Comparison of ENCODE assay signal across 17 cellular contexts in genomic region chr15:43439268-43439667, GRCh38. TPM values are rescaled to one million over a fixed set of nuclear protein-coding genes. Genes with fewer than 3 reads are reported as not detected.
DNase-seq lines count a peak whose midpoint lies in the region; ATAC-seq, FAIRE-seq and TF ChIP-seq lines count a peak whose summit lies in the region.
"Had no signal": no experiment of that assay in that cellular context is flagged by ENCODE, and none has a peak within 500 bp of the region (broad histone marks: within the 10 kb centered on the region; RNA-seq: fewer than 3 reads in every experiment).

No MANE protein-coding gene starts in this region.

- no peaks in the 10 kb centered on the region for H3K27me3 ChIP-seq in H9 (ENCODE audit: insufficient read depth, low read length)
- H3K27me3 ChIP-seq in mesendoderm (ENCODE audit: insufficient read depth, low read length, poor library complexity), result no peaks in the 10 kb centered on the region
- H3K27me3 ChIP-seq in CD4-positive, alpha-beta memory T cell (ENCODE audit: insufficient read depth, low read length), result no peaks in the 10 kb centered on the region

- DNase-seq in A549 (ENCODE audit: low read depth in 1 of 2, low spot score in 1 of 2) (no peak), H9 (peak; percentile 33), mesendoderm (peak; percentile 27), hippocampal formation (lab: John Stamatoyannopoulos, UW) (no peak)
- no peak for DNase-seq in CD4-positive, alpha-beta memory T cell
- DNase-seq: Caco-2; CD8-positive, alpha-beta memory T cell; HCEC 1CT; HFFc6 had no signal

- no peaks in the 10 kb centered on the region for H3K23me2 ChIP-seq in H9 (ENCODE audit: insufficient read length, low read depth, low read length, poor library complexity, severe bottlenecking)

- no peak overlapping the region for H3K4me3 Mint-ChIP-seq in H9
- no peak overlapping the region for H3K4me3 Mint-ChIP-seq in activated T-helper 17 cell treated with anti-CD3 and anti-CD28 coated beads, Interleukin-2, amount 50 U/mL, for 72 hours
- no peak overlapping the region for H3K4me3 Mint-ChIP-seq in CD4-positive, alpha-beta memory T cell
- H3K4me3 Mint-ChIP-seq: B cell; CD14-positive monocyte; CD8-positive, alpha-beta memory T cell; HFFc6 had no signal

- CTCF ChIA-PET in A549 (lab: Yijun Ruan, JAX), result interaction anchor here (0.9 kb wide), 1 partner anchor 83 kb away, joined by 3 read pairs; no protein-coding TSS in a partner anchor
- CTCF ChIA-PET in CD4-positive, alpha-beta memory T cell (lab: Charles Lee; ENCODE audit: partially characterized antibody), result interaction anchor here (4.2 kb wide), 1 partner anchor 74 kb away, joined by 58 read pairs; no protein-coding TSS in a partner anchor

- no peak for TF ChIP-seq RAD21 in A549 (conservative IDR thresholded peaks at IDR 0.05 in 1 of 2, IDR thresholded peaks at IDR 0.05 in 1 of 2)

- 49% methylated on average over 2 of the region's 3 CpGs for WGBS in A549 (ENCODE audit: missing lambda C conversion rate)
- no CpG with 5 or more reads among the region's 3 CpGs for WGBS in H9 (ENCODE audit: extremely low coverage, insufficient read length, low lambda C conversion rate)
- WGBS in mesendoderm (ENCODE audit: extremely low coverage, insufficient coverage, low lambda C conversion rate), result no CpG with 5 or more reads among the region's 3 CpGs

- H2BK20ac ChIP-seq in H9 (ENCODE audit: low read depth, low read length, poor library complexity, severe bottlenecking), result no peak overlapping the region

- H3K14ac ChIP-seq in H9 (ENCODE audit: insufficient read depth, low read length), result no peak overlapping the region

- H2BK5ac ChIP-seq in H9 (ENCODE audit: insufficient read length, low read length) (no peak overlapping the region), mesendoderm (ENCODE audit: low read length) (no peak overlapping the region)

- no peak overlapping the region for H2BK12ac ChIP-seq in H9 (ENCODE audit: insufficient read length, low read depth, low read length)

- H4K20me1 ChIP-seq in H9 (ENCODE audit: control insufficient read depth, insufficient read depth, insufficient read length), result no peaks in the 10 kb centered on the region

- H3K4ac ChIP-seq in H9 (ENCODE audit: low read depth, low read length), result no peak overlapping the region
- no peak overlapping the region for H3K4ac ChIP-seq in mesendoderm (ENCODE audit: low read depth, low read length)

- H3K79me2 ChIP-seq in H9 (ENCODE audit: insufficient read depth, low read length) (no peaks in the 10 kb centered on the region), mesendoderm (ENCODE audit: control insufficient read depth, insufficient read depth, low read length) (no peaks in the 10 kb centered on the region)

- H3K56ac ChIP-seq in H9 (ENCODE audit: insufficient read length, low read depth, low read length), result no peak overlapping the region
- H3K56ac ChIP-seq in mesendoderm (ENCODE audit: low read length), result no peak overlapping the region

- H2BK120ac ChIP-seq in H9 (ENCODE audit: low read depth, low read length, poor library complexity, severe bottlenecking) (no peak overlapping the region), mesendoderm (ENCODE audit: low read depth, low read length) (no peak overlapping the region)

- H3K9ac ChIP-seq in H9 (ENCODE audit: extremely low read depth, insufficient read length, low read length), result no peak overlapping the region
- H3K9ac ChIP-seq in mesendoderm (ENCODE audit: low read length), result no peak overlapping the region

- no peak for TF ChIP-seq POLR2A in A549 (IDR thresholded peaks at IDR 0.05; ENCODE audit: low read length)

- FAIRE-seq in A549 (lab: Jason Lieb, UNC), result no peak
- FAIRE-seq: GM12878, GM18507, H1, HTR-8/SVneo had no signal

- H3K27ac ChIP-seq in A549, result peak overlapping the region; percentile 19 to 92; a peak in 2 of 6 replicates
- no peak overlapping the region for H3K27ac ChIP-seq in H9 (ENCODE audit: insufficient read length, low read depth, low read length)
- H3K27ac ChIP-seq in mesendoderm (ENCODE audit: low read depth, low read length), result no peak overlapping the region
- H3K27ac ChIP-seq in CD4-positive, alpha-beta memory T cell (ENCODE audit: low read depth, low read length), result no peak overlapping the region

- H3K27ac Mint-ChIP-seq in H9, result peak overlapping the region in 1 of 3 experiments; percentile 14; a peak in 2 of 7 replicates
- peak overlapping the region; percentile 10 for H3K27ac Mint-ChIP-seq in activated T-helper 17 cell treated with anti-CD3 and anti-CD28 coated beads, Interleukin-2, amount 50 U/mL, for 72 hours
- H3K27ac Mint-ChIP-seq in CD4-positive, alpha-beta memory T cell, result no peak overlapping the region
- H3K27ac Mint-ChIP-seq: B cell had no signal

- H2AFZ ChIP-seq in H9 (ENCODE audit: low read length), result no peak overlapping the region

- no peaks in the 10 kb centered on the region for H3K9me3 Mint-ChIP-seq in H9
- no peaks in the 10 kb centered on the region for H3K9me3 Mint-ChIP-seq in activated T-helper 17 cell treated with anti-CD3 and anti-CD28 coated beads, Interleukin-2, amount 50 U/mL, for 72 hours
- no peaks in the 10 kb centered on the region for H3K9me3 Mint-ChIP-seq in CD4-positive, alpha-beta memory T cell
- H3K9me3 Mint-ChIP-seq: CD14-positive monocyte; CD8-positive, alpha-beta memory T cell; HFFc6 had no signal

- H3K23ac ChIP-seq in H9 (ENCODE audit: insufficient read length, low read depth, low read length), result no peak overlapping the region
- no peak overlapping the region for H3K23ac ChIP-seq in mesendoderm (ENCODE audit: low read length)

- H3K79me1 ChIP-seq in H9 (ENCODE audit: insufficient read depth, low read depth, low read length, poor library complexity, severe bottlenecking) (no peaks in the 10 kb centered on the region), mesendoderm (ENCODE audit: low read length) (no peaks in the 10 kb centered on the region)

- ATAC-seq in A549 (no peak), GM19452 (IDR thresholded peaks at IDR 0.05; ENCODE audit: unreplicated experiment) (no peak)
- ATAC-seq in activated T-helper 17 cell treated with anti-CD3 and anti-CD28 coated beads, Interleukin-2, amount 50 U/mL, for 72 hours (replicated peaks), result no peak
- ATAC-seq: GM12878 had no signal

- H3K4me3 ChIP-seq in A549 (no peak overlapping the region), mesendoderm (ENCODE audit: low read length) (no peak overlapping the region)
- no peak overlapping the region for H3K4me3 ChIP-seq in CD4-positive, alpha-beta memory T cell (ENCODE audit: low read length in 2 of 2)
- H3K4me3 ChIP-seq: GM12878 had no signal

- no peak overlapping the region for H4K8ac ChIP-seq in H9 (replicated peaks; ENCODE audit: insufficient read length, low read depth, low read length)
- no peak overlapping the region for H4K8ac ChIP-seq in mesendoderm (ENCODE audit: low read depth, low read length)

- no peak for TF ChIP-seq EP300 in A549 (IDR thresholded peaks at IDR 0.05)

- peaks cover 25 to 73% (median 54%) of the 10 kb centered on the region in 3 experiments; a peak in 6 of 7 replicates for H3K36me3 Mint-ChIP-seq in H9 (ENCODE audit: insufficient read depth in 1 of 3, low read depth in 3 of 3)
- H3K36me3 Mint-ChIP-seq in activated T-helper 17 cell treated with anti-CD3 and anti-CD28 coated beads, Interleukin-2, amount 50 U/mL, for 72 hours (ENCODE audit: low read depth), result peaks cover 53% of the 10 kb centered on the region
- peaks cover 7 to 41% of the 10 kb centered on the region in 2 donors for H3K36me3 Mint-ChIP-seq in CD4-positive, alpha-beta memory T cell

- H3K36me3 ChIP-seq in mesendoderm (ENCODE audit: control insufficient read depth, insufficient read depth, low read length), result peaks cover 4% of the 10 kb centered on the region
- peaks cover 3% of the 10 kb centered on the region for H3K36me3 ChIP-seq in CD4-positive, alpha-beta memory T cell (ENCODE audit: insufficient read depth, low read length)

- POLR2A ChIA-PET in A549 (lab: Yijun Ruan, JAX), result no interaction called here
- POLR2A ChIA-PET in CD4-positive, alpha-beta memory T cell (lab: Charles Lee; ENCODE audit: partially characterized antibody), result no interaction called here

- H3K9me3 ChIP-seq in A549 (no peaks in the 10 kb centered on the region), H9 (ENCODE audit: control insufficient read depth, low read depth, low read length) (no peaks in the 10 kb centered on the region)
- no peaks in the 10 kb centered on the region for H3K9me3 ChIP-seq in CD4-positive, alpha-beta memory T cell (ENCODE audit: control insufficient read depth in 1 of 2, low read length in 2 of 2)
- H3K9me3 ChIP-seq: Caco-2 had no signal

- no peak overlapping the region for H3K4me2 ChIP-seq in A549
- H3K4me2 ChIP-seq in H9 (ENCODE audit: insufficient read depth, insufficient read length, low read length), result no peak overlapping the region
- no peak overlapping the region for H3K4me2 ChIP-seq in mesendoderm (ENCODE audit: low read length)

- H3K4me1 ChIP-seq in A549, result peaks cover 22% of the 10 kb centered on the region
- H3K4me1 ChIP-seq in H9 (ENCODE audit: insufficient read depth, low read length), result no peaks in the 10 kb centered on the region
- no peaks in the 10 kb centered on the region for H3K4me1 ChIP-seq in mesendoderm (ENCODE audit: control insufficient read depth, low read depth, low read length)
- H3K4me1 ChIP-seq in CD4-positive, alpha-beta memory T cell (ENCODE audit: insufficient read depth, low read length), result no peaks in the 10 kb centered on the region
- H3K4me1 ChIP-seq: Caco-2 had no signal

- H4K5ac ChIP-seq in H9 (ENCODE audit: insufficient read length, low read depth, low read length) (no peak overlapping the region), mesendoderm (ENCODE audit: low read length) (no peak overlapping the region)

- H3T11ph ChIP-seq in H9 (ENCODE audit: low read length), result no peak overlapping the region

- H2AK5ac ChIP-seq in H9 (ENCODE audit: insufficient read length, low read length) (no peak overlapping the region), mesendoderm (ENCODE audit: low read length) (no peak overlapping the region)

- no peak overlapping the region for H2BK15ac ChIP-seq in H9 (ENCODE audit: low read depth, low read length)
- H2BK15ac ChIP-seq in mesendoderm (replicated peaks; ENCODE audit: low read depth), result no peak overlapping the region

- H3K27me3 Mint-ChIP-seq in H9 (ENCODE audit: low read depth), result no peaks in the 10 kb centered on the region
- no peaks in the 10 kb centered on the region for H3K27me3 Mint-ChIP-seq in activated T-helper 17 cell treated with anti-CD3 and anti-CD28 coated beads, Interleukin-2, amount 50 U/mL, for 72 hours
- no peaks in the 10 kb centered on the region for H3K27me3 Mint-ChIP-seq in CD4-positive, alpha-beta memory T cell
- H3K27me3 Mint-ChIP-seq: B cell; CD8-positive, alpha-beta memory T cell had no signal

- H3K4me1 Mint-ChIP-seq in H9, result peaks cover 7 to 10% of the 10 kb centered on the region in 2 experiments
- peaks cover 6% of the 10 kb centered on the region for H3K4me1 Mint-ChIP-seq in activated T-helper 17 cell treated with anti-CD3 and anti-CD28 coated beads, Interleukin-2, amount 50 U/mL, for 72 hours
- H3K4me1 Mint-ChIP-seq in CD4-positive, alpha-beta memory T cell, result peaks cover 3 to 6% (median 5%) of the 10 kb centered on the region in 4 donors
- H3K4me1 Mint-ChIP-seq: B cell had no signal

- H3K18ac ChIP-seq in H9 (ENCODE audit: insufficient read length, low read depth, low read length), result no peak overlapping the region
- H3K18ac ChIP-seq in mesendoderm (ENCODE audit: low read length), result no peak overlapping the region

- TF ChIP-seq CTCF in A549 (IDR thresholded peaks at IDR 0.05), result no peak
- peak; percentile 40; the same call in 2 of the 3 replicates for TF ChIP-seq CTCF in H9 (conservative IDR thresholded peaks at IDR 0.05)

- intact Hi-C loops in CD4-positive, alpha-beta memory T cell (cut with micrococcal nuclease), result no loop called here

- no peak overlapping the region for H4K91ac ChIP-seq in H9 (ENCODE audit: insufficient read length, low read depth, low read length)

RNA-seq across cellular contexts. Expression of gene TP53BP1, which starts 53.7 kb away (rescaled TPM):
- polyA plus RNA-seq in A549 (2011; rRNA removed), result 49.8 and 56.4 TPM in 2 replicates
- polyA plus RNA-seq in A549 (2012; cell fraction: cytosol; rRNA removed), result 15.0 and 15.7 TPM in 2 replicates
- polyA plus RNA-seq in A549 (2012; cell fraction: nucleus; rRNA removed), result 23.5 and 30.8 TPM in 2 replicates
- polyA plus RNA-seq in A549 (2017; fragmentation: RNase III; extraction: RNeasy Plus Mini Kit Qiagen cat#74134 plus additional on column Dnase treatment), result 20.0 to 25.6 TPM (median 25.0 TPM) in 3 replicates
- polyA minus RNA-seq in A549 (2011; rRNA and poly(A)+ RNA removed), result 66.5 and 99.2 TPM in 2 replicates
- total RNA-seq in H9 (2021), result 74.5 and 81.5 TPM in 2 replicates
- 10 to 100 TPM; 29.9 to 30.9 TPM for total RNA-seq in activated T-helper 17 cell treated with anti-CD3 and anti-CD28 coated beads, Interleukin-2, amount 50 U/mL, for 72 hours
- 19.0 TPM for polyA plus RNA-seq in mesendoderm (2013, experiment 1 of 2)
- polyA plus RNA-seq in mesendoderm (2013, experiment 2 of 2), result 19.4 TPM
- total RNA-seq in CD4-positive, alpha-beta memory T cell, result 10 to 100 TPM; 40.6 to 46.3 TPM
- 10 to 100 TPM in 1 of 2 donors, 1 to 10 TPM in 1; 2.7 to 10.5 TPM for polyA plus RNA-seq in CD4-positive, alpha-beta memory T cell

Comparison
In these comparisons a context has a peak if more than half of its experiments do, and no peak if none do; other contexts are left out.
1. DNase-seq: peak in H9 (single experiment) and mesendoderm (single experiment); none in A549 (0 of 2), hippocampal formation (0 of 2) and CD4-positive, alpha-beta memory T cell (0 of 5).
2. H3K27ac ChIP-seq: peak in A549 (2 of 2); none in H9 (single experiment), mesendoderm (single experiment) and CD4-positive, alpha-beta memory T cell (single experiment).